ENCODE assay signal across 19 cellular contexts in the genomic region with DNA sequence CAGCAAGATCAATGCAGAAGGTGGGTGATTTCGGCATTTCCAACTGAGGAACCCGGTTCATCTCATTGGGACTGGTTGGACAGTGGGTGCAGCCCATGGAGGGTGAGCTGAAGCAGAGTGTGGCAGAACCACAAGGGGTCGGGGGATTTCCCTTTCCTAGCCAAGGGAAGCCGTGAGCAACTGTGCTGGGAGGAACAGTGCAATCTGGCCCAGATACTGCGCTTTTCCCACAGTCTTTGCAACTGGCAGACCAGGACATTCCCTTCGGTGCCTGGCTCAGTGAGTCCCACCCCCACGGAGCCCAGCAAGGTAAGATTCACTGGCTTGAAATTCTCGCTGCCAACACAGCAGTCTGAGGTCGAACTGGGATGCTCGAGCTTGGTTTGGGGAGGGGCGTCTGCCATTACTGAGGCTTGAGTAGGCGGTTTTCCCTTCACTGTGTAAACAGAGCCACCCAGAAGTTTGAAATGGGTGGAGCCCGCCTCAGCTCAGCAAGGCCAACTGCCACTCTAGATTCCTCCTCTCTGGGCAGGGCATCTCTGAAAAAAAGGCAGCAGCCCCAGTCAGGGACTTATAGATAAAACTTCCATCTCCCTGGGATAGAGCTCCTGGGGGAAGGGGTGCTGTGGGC. TPM values are rescaled to one million over a fixed set of nuclear protein-coding genes. Genes with fewer than 3 reads are reported as not detected.
"Had no signal": no experiment of that assay in that cellular context is flagged by ENCODE, and none has a peak within 500 bp of the region (broad histone marks: within the 10 kb centered on the region; RNA-seq: fewer than 3 reads in every experiment).

No MANE protein-coding gene starts in this region.

- H3K27me3 ChIP-seq: right lobe of liver had no signal

- H3K36me3 ChIP-seq: heart left ventricle, right lobe of liver had no signal

- H3K4me1 Mint-ChIP-seq: stimulated activated naive B cell treated with anti-CD40 and anti-IgM and Interleukin-4, amounts not matched to agents 10 μg/mL and 1 μg/mL and 100 μg/mL, for 72 hours had no signal

- H3K27ac Mint-ChIP-seq: activated naive CD4-positive, alpha-beta T cell treated with anti-CD3 and anti-CD28 coated beads for 36 hours; activated T-helper 1 cell treated with anti-CD3 and anti-CD28 coated beads, Interleukin-12 subunit alpha, Interleukin-12 subunit beta, Interleukin-2, Interleukin-4 antibody, amounts not matched to agents 30 ng/mL and 10 ng/mL and 1 ng/mL, durations not matched to agents 14 hours and 24 hours and 36 hours; natural killer cell treated with Interleukin-12 subunit alpha and Interleukin-12 subunit beta and Interleukin-15 and Interleukin-18, amount 100 ng/mL, for 72 hours; stimulated activated naive B cell treated with anti-CD40 and anti-IgM and Interleukin-4, amounts not matched to agents 10 μg/mL and 1 μg/mL and 100 μg/mL, for 72 hours had no signal

- H3K9me3 ChIP-seq: heart left ventricle, psoas muscle, right lobe of liver had no signal

- H3K27ac ChIP-seq: heart left ventricle, psoas muscle, right lobe of liver, VCaP had no signal

- H3K36me3 Mint-ChIP-seq: natural killer cell treated with Interleukin-12 subunit alpha and Interleukin-12 subunit beta and Interleukin-15 and Interleukin-18, amount 100 ng/mL, for 72 hours; stimulated activated naive B cell treated with anti-CD40 and anti-IgM and Interleukin-4, amounts not matched to agents 10 μg/mL and 1 μg/mL and 100 μg/mL, for 72 hours had no signal

- H3K4me3 Mint-ChIP-seq: activated naive CD4-positive, alpha-beta T cell treated with anti-CD3 and anti-CD28 coated beads for 36 hours; activated T-helper 1 cell treated with anti-CD3 and anti-CD28 coated beads, Interleukin-12 subunit alpha, Interleukin-12 subunit beta, Interleukin-2, Interleukin-4 antibody, amounts not matched to agents 30 ng/mL and 10 ng/mL and 1 ng/mL, durations not matched to agents 14 hours and 24 hours and 36 hours; natural killer cell treated with Interleukin-12 subunit alpha and Interleukin-12 subunit beta and Interleukin-15 and Interleukin-18, amount 100 ng/mL, for 72 hours; stimulated activated naive B cell treated with anti-CD40 and anti-IgM and Interleukin-4, amounts not matched to agents 10 μg/mL and 1 μg/mL and 100 μg/mL, for 72 hours had no signal

- H3K9me3 Mint-ChIP-seq: activated naive CD4-positive, alpha-beta T cell treated with anti-CD3 and anti-CD28 coated beads for 36 hours; activated T-helper 1 cell treated with anti-CD3 and anti-CD28 coated beads, Interleukin-12 subunit alpha, Interleukin-12 subunit beta, Interleukin-2, Interleukin-4 antibody, amounts not matched to agents 30 ng/mL and 10 ng/mL and 1 ng/mL, durations not matched to agents 14 hours and 24 hours and 36 hours had no signal

- H3K4me3 ChIP-seq: heart left ventricle, psoas muscle, right lobe of liver had no signal

- H3K4me1 ChIP-seq: heart left ventricle, psoas muscle, right lobe of liver had no signal

- DNase-seq: activated CD4-positive, alpha-beta T cell treated with anti-CD3 and anti-CD28 coated beads for 48 hours; activated naive CD4-positive, alpha-beta T cell treated with anti-CD3 and anti-CD28 coated beads for 36 hours; heart left ventricle; left ventricle myocardium superior; mesenchymal stem cell; psoas muscle; right lobe of liver; stimulated activated CD4-positive, alpha-beta T cell treated with anti-CD3 and anti-CD28 coated beads, Interleukin-2, amount 100 ng/mL, for 24 hours; stimulated activated naive B cell treated with anti-CD40 and anti-IgM and Interleukin-4, amounts not matched to agents 10 μg/mL and 1 μg/mL and 100 μg/mL, for 72 hours; T1000; trophoblast cell had no signal

- ATAC-seq: heart left ventricle; left ventricle myocardium superior; natural killer cell treated with Interleukin-12 subunit alpha and Interleukin-12 subunit beta and Interleukin-15 and Interleukin-18, amount 100 ng/mL, for 72 hours; psoas muscle; right lobe of liver; stimulated activated naive B cell treated with anti-CD40 and anti-IgM and Interleukin-4, amounts not matched to agents 10 μg/mL and 1 μg/mL and 100 μg/mL, for 72 hours had no signal

RNA-seq across cellular contexts. Expression of gene SLC26A5, which starts 58.6 kb away (rescaled TPM):
- total RNA-seq: activated naive CD4-positive, alpha-beta T cell treated with anti-CD3 and anti-CD28 coated beads for 36 hours; activated T-helper 1 cell treated with anti-CD3 and anti-CD28 coated beads, Interleukin-12 subunit alpha, Interleukin-12 subunit beta, Interleukin-2, Interleukin-4 antibody, amounts not matched to agents 30 ng/mL and 10 ng/mL and 1 ng/mL, durations not matched to agents 14 hours and 24 hours and 36 hours; cardiac septum; fibroblast of lung; frontal cortex; heart left ventricle; left ventricle myocardium superior; natural killer cell treated with Interleukin-12 subunit alpha and Interleukin-12 subunit beta and Interleukin-15 and Interleukin-18, amount 100 ng/mL, for 72 hours; osteoblast; psoas muscle had no signal
- polyA plus RNA-seq: fibroblast of lung, heart left ventricle, keratinocyte, psoas muscle had no signal
